8 cellular contexts compared by ENCODE assay signal in genomic region chr1:201171063-201172036, GRCh38. TPM values are rescaled to one million over a fixed set of nuclear protein-coding genes. Genes with fewer than 3 reads are reported as not detected.
DNase-seq lines count a peak whose midpoint lies in the region; ATAC-seq, FAIRE-seq and TF ChIP-seq lines count a peak whose summit lies in the region.

No MANE protein-coding gene starts in this region.

- ATAC-seq in GM19463 (IDR thresholded peaks at IDR 0.05; ENCODE audit: unreplicated experiment): peak; percentile 28
- ATAC-seq in HG03565 (IDR thresholded peaks at IDR 0.05; ENCODE audit: unreplicated experiment): peak; percentile 30
- ATAC-seq in activated naive CD8-positive, alpha-beta T cell treated with anti-CD3 and anti-CD28 coated beads, Interleukin-2, amount 50 U/mL, for 24 hours: peak; percentile 67

- 7% methylated on average over 48 of the region's 48 CpGs for WGBS in hepatocyte (ENCODE audit: low lambda C conversion rate, missing lambda C conversion rate)
- WGBS in sigmoid colon, 2 donors: 3 to 9% methylated on average over 48 of the region's 48 CpGs

- TF ChIP-seq CTCF in D721Med (IDR thresholded peaks at IDR 0.05; ENCODE audit: insufficient read depth, missing control alignments) (peak; percentile 8), hepatocyte (IDR thresholded peaks at IDR 0.05; ENCODE audit: poor library complexity) (peak; percentile 51), sigmoid colon (IDR thresholded peaks at IDR 0.05) (peak in 3 of 4 experiments; percentile 31 to 44 (median 44))

- H3K9me3 ChIP-seq in hepatocyte (ENCODE audit: low read depth) (no peaks in the 10 kb centered on the region), sigmoid colon (no peaks in the 10 kb centered on the region)

- DNase-seq in D721Med (ENCODE audit: insufficient read length, low spot score) (peak; percentile 83), SHP77 treated with DMSO at 0.1 percent for 48 hours (lab: John Stamatoyannopoulos, UW) (peak; percentile 68), hepatocyte (ENCODE audit: low spot score) (peak; percentile 81), sigmoid colon (no peak), NOMO-1 treated with dmso at 0.1 percent for 144 hours (lab: John Stamatoyannopoulos, UW; ENCODE audit: unreplicated experiment) (no peak)
- DNase-seq in activated naive CD8-positive, alpha-beta T cell treated with anti-CD3 and anti-CD28 coated beads, Interleukin-2, amount 50 U/mL, for 24 hours: peak; percentile 61

- peak overlapping the region; percentile 92 for H3K27ac ChIP-seq in hepatocyte
- H3K27ac ChIP-seq in sigmoid colon: peak overlapping the region; percentile 84 to 95 (median 86)

- intact Hi-C loops in sigmoid colon (cut with DNase I): no loop called here

- no peak for TF ChIP-seq EP300 in sigmoid colon (IDR thresholded peaks at IDR 0.05)

- H3K4me1 ChIP-seq in hepatocyte (ENCODE audit: insufficient read depth): peaks cover 21% of the 10 kb centered on the region
- peaks cover 0 to 10% (median 8%) of the 10 kb centered on the region in 4 donors for H3K4me1 ChIP-seq in sigmoid colon

- H4K20me1 ChIP-seq in hepatocyte (ENCODE audit: insufficient read depth, poor library complexity, severe bottlenecking): no peaks in the 10 kb centered on the region

- peak; percentile 87 for FAIRE-seq in D721Med (lab: Jason Lieb, UNC)

- H3K9me2 ChIP-seq in hepatocyte (replicated peaks; ENCODE audit: insufficient read depth): no peaks in the 10 kb centered on the region

- no peaks in the 10 kb centered on the region for H3K36me3 Mint-ChIP-seq in activated naive CD8-positive, alpha-beta T cell treated with anti-CD3 and anti-CD28 coated beads, Interleukin-2, amount 50 U/mL, for 24 hours (ENCODE audit: low read depth)

- peak overlapping the region; percentile 78 for H3K27ac Mint-ChIP-seq in activated naive CD8-positive, alpha-beta T cell treated with anti-CD3 and anti-CD28 coated beads, Interleukin-2, amount 50 U/mL, for 24 hours

- peaks cover 16% of the 10 kb centered on the region for H3K27me3 Mint-ChIP-seq in activated naive CD8-positive, alpha-beta T cell treated with anti-CD3 and anti-CD28 coated beads, Interleukin-2, amount 50 U/mL, for 24 hours

- H3K9me3 Mint-ChIP-seq in activated naive CD8-positive, alpha-beta T cell treated with anti-CD3 and anti-CD28 coated beads, Interleukin-2, amount 50 U/mL, for 24 hours: no peaks in the 10 kb centered on the region

- H3K27me3 ChIP-seq in hepatocyte: no peaks in the 10 kb centered on the region
- H3K27me3 ChIP-seq in sigmoid colon: no peaks in the 10 kb centered on the region

- no peaks in the 10 kb centered on the region for H3K79me2 ChIP-seq in hepatocyte

- H3K36me3 ChIP-seq in hepatocyte (replicated peaks; ENCODE audit: insufficient read depth, low read depth) (no peaks in the 10 kb centered on the region), sigmoid colon (no peaks in the 10 kb centered on the region)

- peaks cover 20% of the 10 kb centered on the region for H3K4me1 Mint-ChIP-seq in activated naive CD8-positive, alpha-beta T cell treated with anti-CD3 and anti-CD28 coated beads, Interleukin-2, amount 50 U/mL, for 24 hours

- TF ChIP-seq POLR2A in sigmoid colon (IDR thresholded peaks at IDR 0.05): no peak

- peak overlapping the region; percentile 38 for H2AFZ ChIP-seq in hepatocyte

- H3K4me3 ChIP-seq in hepatocyte (peak overlapping the region; percentile 16), sigmoid colon (peak overlapping the region; percentile 62 to 66 (median 64))

- peak overlapping the region; percentile 73 for H3K4me3 Mint-ChIP-seq in activated naive CD8-positive, alpha-beta T cell treated with anti-CD3 and anti-CD28 coated beads, Interleukin-2, amount 50 U/mL, for 24 hours

- H3K4me2 ChIP-seq in hepatocyte: peak overlapping the region; percentile 80

RNA-seq across cellular contexts. Expression of gene TMEM9, which starts 17.1 kb away (rescaled TPM):
- 103 and 104 TPM in 2 replicates for total RNA-seq in hepatocyte
- polyA plus RNA-seq in hepatocyte: 99.4 and 113 TPM in 2 replicates
- 10 to 100 TPM; 56.2 to 78.3 (median 65.5) TPM for total RNA-seq in sigmoid colon
- polyA plus RNA-seq in sigmoid colon: 10 to 100 TPM; 12.9 to 47.8 (median 14.4) TPM

RNA-seq across cellular contexts. Expression of gene IGFN1, which starts 19.3 kb away (rescaled TPM):
- total RNA-seq in hepatocyte (0.04 and 3.1 TPM in 2 replicates), sigmoid colon (under 1 TPM in 2 of 4 donors, not detected in 2; 0.14 to 0.55 TPM)
- polyA plus RNA-seq in hepatocyte (0.37 TPM in 1 of 2 replicates, not detected in the other), sigmoid colon (under 1 TPM in 2 of 3 donors, not detected in 1; under 0.01 to 0.15 TPM)

RNA-seq across cellular contexts. Expression of gene ASCL5, which starts 44.4 kb away (rescaled TPM):
- total RNA-seq in hepatocyte: not detected in 2 replicates
- polyA plus RNA-seq in hepatocyte: not detected in 2 replicates
- not detected for total RNA-seq in sigmoid colon
- polyA plus RNA-seq in sigmoid colon: under 1 TPM in 1 of 3 donors, not detected in 2; 0.06 TPM

RNA-seq across cellular contexts. Expression of gene CACNA1S, which starts 59.1 kb away (rescaled TPM):
- 0.04 TPM in 1 of 2 replicates, not detected in the other for total RNA-seq in hepatocyte
- not detected in 2 replicates for polyA plus RNA-seq in hepatocyte
- total RNA-seq in sigmoid colon: not detected
- polyA plus RNA-seq in sigmoid colon: under 1 TPM in 1 of 3 donors, not detected in 2; 0.01 TPM

Comparison
In these comparisons a context has a peak if more than half of its experiments do, and no peak if none do; other contexts are left out.
1. DNase-seq: peak in D721Med (single experiment), SHP77 treated with DMSO at 0.1 percent for 48 hours (single experiment), activated naive CD8-positive, alpha-beta T cell treated with anti-CD3 and anti-CD28 coated beads, Interleukin-2, amount 50 U/mL, for 24 hours (single experiment) and hepatocyte (single experiment); none in sigmoid colon (single experiment) and NOMO-1 treated with dmso at 0.1 percent for 144 hours (single experiment).
2. Peak in every context shown above with its lines, with median percentiles within 50 percentile points of each other: CTCF ChIP-seq and ATAC-seq.